In the genomic region with DNA sequence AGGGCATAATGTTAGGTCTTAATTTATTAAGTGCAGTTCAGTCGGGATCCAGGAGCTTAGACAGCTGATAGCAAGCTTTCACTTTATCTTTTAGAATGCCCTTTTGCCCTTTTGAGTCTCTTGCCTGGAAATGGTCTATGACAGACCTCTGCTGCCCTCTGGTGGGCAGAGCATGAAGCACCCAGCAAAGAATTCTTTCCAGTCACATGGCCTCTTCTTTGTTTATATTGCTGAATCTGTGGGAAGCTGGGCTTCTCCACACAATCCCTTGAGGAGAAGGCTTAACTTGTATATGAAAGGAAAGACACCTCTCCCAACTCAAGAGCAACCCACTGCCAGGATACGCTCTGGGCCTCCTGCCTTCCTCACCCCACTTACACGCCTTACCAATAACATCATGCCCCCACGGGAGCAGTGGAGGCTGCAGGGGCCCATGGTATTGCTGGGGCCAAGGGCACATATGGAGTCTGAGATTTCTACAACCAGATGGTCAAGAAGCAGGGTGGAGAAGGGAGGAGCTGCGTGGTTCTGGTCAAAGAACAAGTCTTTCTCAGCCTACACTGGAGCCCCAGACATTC, we compare ENCODE assay signal across 9 cellular contexts. TPM values are rescaled to one million over a fixed set of nuclear protein-coding genes. Genes with fewer than 3 reads are reported as not detected.
A peak's percentile ranks its signal among the peaks of the same experiment; 100 is the strongest.
DNase-seq lines count a peak whose midpoint lies in the region; ATAC-seq and FAIRE-seq lines count a peak whose summit lies in the region.
"Had no signal": no experiment of that assay in that cellular context is flagged by ENCODE, and none has a peak within 500 bp of the region (broad histone marks: within the 10 kb centered on the region; RNA-seq: fewer than 3 reads in every experiment).

No MANE protein-coding gene starts in this region.

- H3K27ac Mint-ChIP-seq in CD8-positive, alpha-beta memory T cell, result peak overlapping the region in 2 of 8 donors; percentile 26 to 71

- no peak for ATAC-seq in HG02763 (IDR thresholded peaks at IDR 0.05; ENCODE audit: unreplicated experiment)

- peak; percentile 64 to 81 (median 69) for DNase-seq in CD8-positive, alpha-beta memory T cell
- DNase-seq in HS-27A (ENCODE audit: low read depth) (peak; percentile 65), NOMO-1 (lab: John Stamatoyannopoulos, UW; ENCODE audit: unreplicated experiment in 2 of 2) (peak; percentile 55 to 69), middle frontal gyrus (ENCODE audit: extremely low spot score, low spot score) (peak; percentile 73)
- peak; percentile 38 to 67 for DNase-seq in activated CD8-positive, alpha-beta memory T cell treated with anti-CD3 and anti-CD28 coated beads for 1 hour (ENCODE audit: extremely low read depth in 1 of 2, low read depth in 1 of 2)
- peak; percentile 40 to 49 for DNase-seq in stimulated activated CD8-positive, alpha-beta memory T cell treated with anti-CD3 and anti-CD28 coated beads, Interleukin-15, amount 100 ng/mL, for 4 hours (ENCODE audit: low read depth in 2 of 2)

- H3K4me3 Mint-ChIP-seq in CD8-positive, alpha-beta memory T cell, result no peak overlapping the region

- peaks cover 14 to 20% of the 10 kb centered on the region in 2 donors for H3K27me3 Mint-ChIP-seq in CD8-positive, alpha-beta memory T cell

- FAIRE-seq in endometrium (lab: Jason Lieb, UNC), result peak; percentile 82

- H3K4me1 ChIP-seq in CD8-positive, alpha-beta memory T cell (ENCODE audit: insufficient read depth, low read length), result no peaks in the 10 kb centered on the region

- H3K9me3 ChIP-seq in CD8-positive, alpha-beta memory T cell (ENCODE audit: low read length), result no peaks in the 10 kb centered on the region

- CTCF ChIA-PET in CD8-positive, alpha-beta memory T cell (lab: Charles Lee), result interaction anchor here (0.6 to 4.4 kb wide), 35 partner anchors 9 to 1089 kb away, joined by 3 to 81 read pairs (median 5); partner anchors contain the start of genes DNTTIP1, EPPIN, MATN4 and SYS1

- no peaks in the 10 kb centered on the region for H3K9me3 Mint-ChIP-seq in CD8-positive, alpha-beta memory T cell

- no peaks in the 10 kb centered on the region for H3K36me3 ChIP-seq in CD8-positive, alpha-beta memory T cell (ENCODE audit: insufficient read depth, low read length)

- no peak overlapping the region for H3K27ac ChIP-seq in CD8-positive, alpha-beta memory T cell (ENCODE audit: low read depth, low read length)

- H3K27me3 ChIP-seq in CD8-positive, alpha-beta memory T cell (ENCODE audit: insufficient read depth, low read length, poor library complexity, severe bottlenecking), result no peaks in the 10 kb centered on the region

- H3K36me3 Mint-ChIP-seq in CD8-positive, alpha-beta memory T cell, result no peaks in the 10 kb centered on the region

- peaks cover 3 to 4% (median 4%) of the 10 kb centered on the region in 3 donors for H3K4me1 Mint-ChIP-seq in CD8-positive, alpha-beta memory T cell

- POLR2A ChIA-PET in CD8-positive, alpha-beta memory T cell (lab: Charles Lee), result no interaction called here

- H3K4me3 ChIP-seq in CD8-positive, alpha-beta memory T cell (ENCODE audit: low read length), result no peak overlapping the region

RNA-seq across cellular contexts. Expression of gene WFDC3, which starts 20.4 kb away (rescaled TPM):
- not detected for total RNA-seq in CD8-positive, alpha-beta memory T cell
- not detected for polyA plus RNA-seq in CD8-positive, alpha-beta memory T cell
- total RNA-seq: T-helper 2 cell treated with Interferon-gamma antibody and Interleukin-4, amounts not matched to agents 100 ng/mL and 5 ng/mL, for 36 hours had no signal

RNA-seq across cellular contexts. Expression of gene DNTTIP1, which starts 20.5 kb away (rescaled TPM):
- total RNA-seq in CD8-positive, alpha-beta memory T cell, result 10 to 100 TPM; 33.4 to 37.1 TPM
- 26.8 TPM for polyA plus RNA-seq in CD8-positive, alpha-beta memory T cell

RNA-seq across cellular contexts. Expression of gene UBE2C, which starts 41.2 kb away (rescaled TPM):
- total RNA-seq in CD8-positive, alpha-beta memory T cell, result 100 to 1,000 TPM; 124 to 130 TPM
- polyA plus RNA-seq in CD8-positive, alpha-beta memory T cell, result not detected

RNA-seq across cellular contexts. Expression of gene SPINT4, which starts 49.1 kb away (rescaled TPM):
- not detected for total RNA-seq in CD8-positive, alpha-beta memory T cell
- not detected for polyA plus RNA-seq in CD8-positive, alpha-beta memory T cell
- total RNA-seq: T-helper 2 cell treated with Interferon-gamma antibody and Interleukin-4, amounts not matched to agents 100 ng/mL and 5 ng/mL, for 36 hours had no signal

RNA-seq across cellular contexts. Expression of gene TNNC2, which starts 55.8 kb away (rescaled TPM):
- total RNA-seq in CD8-positive, alpha-beta memory T cell, result not detected
- 0.36 TPM for polyA plus RNA-seq in CD8-positive, alpha-beta memory T cell
- total RNA-seq: T-helper 2 cell treated with Interferon-gamma antibody and Interleukin-4, amounts not matched to agents 100 ng/mL and 5 ng/mL, for 36 hours had no signal
